Comparison of ENCODE assay signal across 1 cellular context in the genomic region with DNA sequence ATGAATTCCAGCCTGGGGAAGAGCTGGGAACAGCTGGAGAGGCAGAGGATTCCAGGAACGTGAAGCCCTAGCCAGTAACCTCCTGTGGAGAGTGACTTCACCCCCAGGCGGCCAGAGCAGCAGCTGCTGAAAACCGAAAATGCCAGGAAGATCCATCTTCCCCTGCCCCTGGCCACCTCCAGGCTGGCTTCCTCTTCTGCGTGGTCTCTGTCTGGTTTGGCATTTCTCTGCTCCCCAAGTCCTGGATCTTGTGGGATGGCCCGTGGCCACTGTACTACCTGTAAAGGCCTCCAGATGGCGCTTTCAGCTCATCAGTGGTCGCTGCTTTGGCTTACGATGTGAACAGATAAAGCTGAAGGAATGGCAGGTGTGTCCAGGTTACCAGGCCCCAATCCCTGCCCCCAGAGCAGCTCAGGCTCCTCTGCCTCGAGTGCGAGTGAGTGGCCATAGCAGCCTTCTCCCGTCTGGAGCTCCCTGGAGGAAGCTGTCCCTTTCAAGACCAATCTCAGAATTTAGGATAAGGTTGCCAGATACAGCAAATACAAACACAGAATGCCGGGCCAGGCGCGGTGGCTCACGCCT.
A peak's percentile ranks its signal among the peaks of the same experiment; 100 is the strongest.
TF ChIP-seq lines count a peak whose summit lies in the region.

No MANE protein-coding gene starts in this region.

TF ChIP-seq in K562, 482 proteins besides CTCF, POLR2A, EP300 and RAD21 (continued from another document and continues in another):
- TF ChIP-seq, protein P1, sequence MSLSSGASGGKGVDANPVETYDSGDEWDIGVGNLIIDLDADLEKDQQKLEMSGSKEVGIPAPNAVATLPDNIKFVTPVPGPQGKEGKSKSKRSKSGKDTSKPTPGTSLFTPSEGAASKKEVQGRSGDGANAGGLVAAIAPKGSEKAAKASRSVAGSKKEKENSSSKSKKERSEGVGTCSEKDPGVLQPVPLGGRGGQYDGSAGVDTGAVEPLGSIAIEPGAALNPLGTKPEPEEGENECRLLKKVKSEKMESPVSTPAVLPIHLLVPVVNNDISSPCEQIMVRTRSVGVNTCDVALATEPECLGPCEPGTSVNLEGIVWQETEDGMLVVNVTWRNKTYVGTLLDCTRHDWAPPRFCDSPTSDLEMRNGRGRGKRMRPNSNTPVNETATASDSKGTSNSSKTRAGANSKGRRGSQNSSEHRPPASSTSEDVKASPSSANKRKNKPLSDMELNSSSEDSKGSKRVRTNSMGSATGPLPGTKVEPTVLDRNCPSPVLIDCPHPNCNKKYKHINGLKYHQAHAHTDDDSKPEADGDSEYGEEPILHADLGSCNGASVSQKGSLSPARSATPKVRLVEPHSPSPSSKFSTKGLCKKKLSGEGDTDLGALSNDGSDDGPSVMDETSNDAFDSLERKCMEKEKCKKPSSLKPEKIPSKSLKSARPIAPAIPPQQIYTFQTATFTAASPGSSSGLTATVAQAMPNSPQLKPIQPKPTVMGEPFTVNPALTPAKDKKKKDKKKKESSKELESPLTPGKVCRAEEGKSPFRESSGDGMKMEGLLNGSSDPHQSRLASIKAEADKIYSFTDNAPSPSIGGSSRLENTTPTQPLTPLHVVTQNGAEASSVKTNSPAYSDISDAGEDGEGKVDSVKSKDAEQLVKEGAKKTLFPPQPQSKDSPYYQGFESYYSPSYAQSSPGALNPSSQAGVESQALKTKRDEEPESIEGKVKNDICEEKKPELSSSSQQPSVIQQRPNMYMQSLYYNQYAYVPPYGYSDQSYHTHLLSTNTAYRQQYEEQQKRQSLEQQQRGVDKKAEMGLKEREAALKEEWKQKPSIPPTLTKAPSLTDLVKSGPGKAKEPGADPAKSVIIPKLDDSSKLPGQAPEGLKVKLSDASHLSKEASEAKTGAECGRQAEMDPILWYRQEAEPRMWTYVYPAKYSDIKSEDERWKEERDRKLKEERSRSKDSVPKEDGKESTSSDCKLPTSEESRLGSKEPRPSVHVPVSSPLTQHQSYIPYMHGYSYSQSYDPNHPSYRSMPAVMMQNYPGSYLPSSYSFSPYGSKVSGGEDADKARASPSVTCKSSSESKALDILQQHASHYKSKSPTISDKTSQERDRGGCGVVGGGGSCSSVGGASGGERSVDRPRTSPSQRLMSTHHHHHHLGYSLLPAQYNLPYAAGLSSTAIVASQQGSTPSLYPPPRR (CRISPR knock-in tag; IDR thresholded peaks at IDR 0.05; ENCODE audit: borderline replicate concordance): no peak
- TF ChIP-seq NCOR1 (IDR thresholded peaks at IDR 0.05) (no peak), ETV5 (CRISPR knock-in tag; IDR thresholded peaks at IDR 0.05; ENCODE audit: low read depth) (no peak), HNRNPK (IDR thresholded peaks at IDR 0.05; ENCODE audit: low read depth, low read length, poor library complexity, severe bottlenecking) (no peak), MTA3 (IDR thresholded peaks at IDR 0.05; ENCODE audit: borderline replicate concordance) (0 out of 2 replicates have a peak, but pooled peaks have one; percentile 69), ZFPM2 (CRISPR knock-in tag; IDR thresholded peaks at IDR 0.05) (no peak), CEBPG (CRISPR knock-in tag; IDR thresholded peaks at IDR 0.05) (no peak), CEBPG (tag; conservative IDR thresholded peaks at IDR 0.05 in 1 of 2, IDR thresholded peaks at IDR 0.05 in 1 of 2) (no peak), DACH1 (IDR thresholded peaks at IDR 0.05; ENCODE audit: partially characterized antibody) (no peak), ZNF780A (CRISPR knock-in tag; IDR thresholded peaks at IDR 0.05) (no peak), TRIM24 (IDR thresholded peaks at IDR 0.05) (0 out of 4 replicates have a peak, but pooled peaks of 1 of the 2 experiments have one; percentile 8), ATF7 (IDR thresholded peaks at IDR 0.05) (peak; percentile 56; the same call in 1 of the 2 replicates), SNRNP70 (optimal IDR thresholded peaks at IDR 0.05; ENCODE audit: low read depth, low read length) (no peak), FOSL1 (tag; conservative IDR thresholded peaks at IDR 0.05) (0 out of 2 replicates have a peak, but pooled peaks have one; percentile 13), CHD2 (IDR thresholded peaks at IDR 0.05; ENCODE audit: low read depth, low read length) (no peak), NR3C1 (CRISPR knock-in tag; IDR thresholded peaks at IDR 0.05) (no peak), KLF6 (CRISPR knock-in tag; IDR thresholded peaks at IDR 0.05; ENCODE audit: borderline replicate concordance) (no peak), ZNF561 (CRISPR knock-in tag; conservative IDR thresholded peaks at IDR 0.05) (no peak), BCOR (IDR thresholded peaks at IDR 0.05) (peak; percentile 62; the same call in 1 of the 2 replicates), ZNF217 (CRISPR knock-in tag; IDR thresholded peaks at IDR 0.05) (no peak), GTF2F1 (IDR thresholded peaks at IDR 0.05; ENCODE audit: low read depth, low read length) (no peak)
- TF ChIP-seq, protein P2, sequence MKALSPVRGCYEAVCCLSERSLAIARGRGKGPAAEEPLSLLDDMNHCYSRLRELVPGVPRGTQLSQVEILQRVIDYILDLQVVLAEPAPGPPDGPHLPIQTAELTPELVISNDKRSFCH (CRISPR knock-in tag; IDR thresholded peaks at IDR 0.05): no peak
- TF ChIP-seq, protein P2 (tag; IDR thresholded peaks at IDR 0.05): no peak
- TF ChIP-seq, protein P3, sequence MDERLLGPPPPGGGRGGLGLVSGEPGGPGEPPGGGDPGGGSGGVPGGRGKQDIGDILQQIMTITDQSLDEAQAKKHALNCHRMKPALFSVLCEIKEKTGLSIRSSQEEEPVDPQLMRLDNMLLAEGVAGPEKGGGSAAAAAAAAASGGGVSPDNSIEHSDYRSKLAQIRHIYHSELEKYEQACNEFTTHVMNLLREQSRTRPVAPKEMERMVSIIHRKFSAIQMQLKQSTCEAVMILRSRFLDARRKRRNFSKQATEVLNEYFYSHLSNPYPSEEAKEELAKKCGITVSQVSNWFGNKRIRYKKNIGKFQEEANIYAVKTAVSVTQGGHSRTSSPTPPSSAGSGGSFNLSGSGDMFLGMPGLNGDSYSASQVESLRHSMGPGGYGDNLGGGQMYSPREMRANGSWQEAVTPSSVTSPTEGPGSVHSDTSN (CRISPR knock-in tag; IDR thresholded peaks at IDR 0.05; ENCODE audit: low read depth): no peak
- TF ChIP-seq, protein P3 (tag; conservative IDR thresholded peaks at IDR 0.05; ENCODE audit: low read depth): no peak
- TF ChIP-seq, protein P4, sequence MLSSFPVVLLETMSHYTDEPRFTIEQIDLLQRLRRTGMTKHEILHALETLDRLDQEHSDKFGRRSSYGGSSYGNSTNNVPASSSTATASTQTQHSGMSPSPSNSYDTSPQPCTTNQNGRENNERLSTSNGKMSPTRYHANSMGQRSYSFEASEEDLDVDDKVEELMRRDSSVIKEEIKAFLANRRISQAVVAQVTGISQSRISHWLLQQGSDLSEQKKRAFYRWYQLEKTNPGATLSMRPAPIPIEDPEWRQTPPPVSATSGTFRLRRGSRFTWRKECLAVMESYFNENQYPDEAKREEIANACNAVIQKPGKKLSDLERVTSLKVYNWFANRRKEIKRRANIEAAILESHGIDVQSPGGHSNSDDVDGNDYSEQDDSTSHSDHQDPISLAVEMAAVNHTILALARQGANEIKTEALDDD (IDR thresholded peaks at IDR 0.05): no peak
- TF ChIP-seq, protein P5, sequence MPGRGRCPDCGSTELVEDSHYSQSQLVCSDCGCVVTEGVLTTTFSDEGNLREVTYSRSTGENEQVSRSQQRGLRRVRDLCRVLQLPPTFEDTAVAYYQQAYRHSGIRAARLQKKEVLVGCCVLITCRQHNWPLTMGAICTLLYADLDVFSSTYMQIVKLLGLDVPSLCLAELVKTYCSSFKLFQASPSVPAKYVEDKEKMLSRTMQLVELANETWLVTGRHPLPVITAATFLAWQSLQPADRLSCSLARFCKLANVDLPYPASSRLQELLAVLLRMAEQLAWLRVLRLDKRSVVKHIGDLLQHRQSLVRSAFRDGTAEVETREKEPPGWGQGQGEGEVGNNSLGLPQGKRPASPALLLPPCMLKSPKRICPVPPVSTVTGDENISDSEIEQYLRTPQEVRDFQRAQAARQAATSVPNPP (IDR thresholded peaks at IDR 0.05; ENCODE audit: borderline replicate concordance, insufficient read depth, insufficient read length): no peak
- TF ChIP-seq, protein P6, sequence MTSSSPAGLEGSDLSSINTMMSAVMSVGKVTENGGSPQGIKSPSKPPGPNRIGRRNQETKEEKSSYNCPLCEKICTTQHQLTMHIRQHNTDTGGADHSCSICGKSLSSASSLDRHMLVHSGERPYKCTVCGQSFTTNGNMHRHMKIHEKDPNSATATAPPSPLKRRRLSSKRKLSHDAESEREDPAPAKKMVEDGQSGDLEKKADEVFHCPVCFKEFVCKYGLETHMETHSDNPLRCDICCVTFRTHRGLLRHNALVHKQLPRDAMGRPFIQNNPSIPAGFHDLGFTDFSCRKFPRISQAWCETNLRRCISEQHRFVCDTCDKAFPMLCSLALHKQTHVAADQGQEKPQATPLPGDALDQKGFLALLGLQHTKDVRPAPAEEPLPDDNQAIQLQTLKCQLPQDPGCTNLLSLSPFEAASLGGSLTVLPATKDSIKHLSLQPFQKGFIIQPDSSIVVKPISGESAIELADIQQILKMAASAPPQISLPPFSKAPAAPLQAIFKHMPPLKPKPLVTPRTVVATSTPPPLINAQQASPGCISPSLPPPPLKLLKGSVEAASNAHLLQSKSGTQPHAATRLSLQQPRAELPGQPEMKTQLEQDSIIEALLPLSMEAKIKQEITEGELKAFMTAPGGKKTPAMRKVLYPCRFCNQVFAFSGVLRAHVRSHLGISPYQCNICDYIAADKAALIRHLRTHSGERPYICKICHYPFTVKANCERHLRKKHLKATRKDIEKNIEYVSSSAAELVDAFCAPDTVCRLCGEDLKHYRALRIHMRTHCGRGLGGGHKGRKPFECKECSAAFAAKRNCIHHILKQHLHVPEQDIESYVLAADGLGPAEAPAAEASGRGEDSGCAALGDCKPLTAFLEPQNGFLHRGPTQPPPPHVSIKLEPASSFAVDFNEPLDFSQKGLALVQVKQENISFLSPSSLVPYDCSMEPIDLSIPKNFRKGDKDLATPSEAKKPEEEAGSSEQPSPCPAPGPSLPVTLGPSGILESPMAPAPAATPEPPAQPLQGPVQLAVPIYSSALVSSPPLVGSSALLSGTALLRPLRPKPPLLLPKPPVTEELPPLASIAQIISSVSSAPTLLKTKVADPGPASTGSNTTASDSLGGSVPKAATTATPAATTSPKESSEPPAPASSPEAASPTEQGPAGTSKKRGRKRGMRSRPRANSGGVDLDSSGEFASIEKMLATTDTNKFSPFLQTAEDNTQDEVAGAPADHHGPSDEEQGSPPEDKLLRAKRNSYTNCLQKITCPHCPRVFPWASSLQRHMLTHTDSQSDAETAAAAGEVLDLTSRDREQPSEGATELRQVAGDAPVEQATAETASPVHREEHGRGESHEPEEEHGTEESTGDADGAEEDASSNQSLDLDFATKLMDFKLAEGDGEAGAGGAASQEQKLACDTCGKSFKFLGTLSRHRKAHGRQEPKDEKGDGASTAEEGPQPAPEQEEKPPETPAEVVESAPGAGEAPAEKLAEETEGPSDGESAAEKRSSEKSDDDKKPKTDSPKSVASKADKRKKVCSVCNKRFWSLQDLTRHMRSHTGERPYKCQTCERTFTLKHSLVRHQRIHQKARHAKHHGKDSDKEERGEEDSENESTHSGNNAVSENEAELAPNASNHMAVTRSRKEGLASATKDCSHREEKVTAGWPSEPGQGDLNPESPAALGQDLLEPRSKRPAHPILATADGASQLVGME (CRISPR knock-in tag; IDR thresholded peaks at IDR 0.05): 0 out of 2 replicates have a peak, but pooled peaks have one; percentile 65
- TF ChIP-seq, protein P7, sequence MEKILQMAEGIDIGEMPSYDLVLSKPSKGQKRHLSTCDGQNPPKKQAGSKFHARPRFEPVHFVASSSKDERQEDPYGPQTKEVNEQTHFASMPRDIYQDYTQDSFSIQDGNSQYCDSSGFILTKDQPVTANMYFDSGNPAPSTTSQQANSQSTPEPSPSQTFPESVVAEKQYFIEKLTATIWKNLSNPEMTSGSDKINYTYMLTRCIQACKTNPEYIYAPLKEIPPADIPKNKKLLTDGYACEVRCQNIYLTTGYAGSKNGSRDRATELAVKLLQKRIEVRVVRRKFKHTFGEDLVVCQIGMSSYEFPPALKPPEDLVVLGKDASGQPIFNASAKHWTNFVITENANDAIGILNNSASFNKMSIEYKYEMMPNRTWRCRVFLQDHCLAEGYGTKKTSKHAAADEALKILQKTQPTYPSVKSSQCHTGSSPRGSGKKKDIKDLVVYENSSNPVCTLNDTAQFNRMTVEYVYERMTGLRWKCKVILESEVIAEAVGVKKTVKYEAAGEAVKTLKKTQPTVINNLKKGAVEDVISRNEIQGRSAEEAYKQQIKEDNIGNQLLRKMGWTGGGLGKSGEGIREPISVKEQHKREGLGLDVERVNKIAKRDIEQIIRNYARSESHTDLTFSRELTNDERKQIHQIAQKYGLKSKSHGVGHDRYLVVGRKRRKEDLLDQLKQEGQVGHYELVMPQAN (IDR thresholded peaks at IDR 0.05; ENCODE audit: borderline replicate concordance): no peak
- TF ChIP-seq, protein P8, sequence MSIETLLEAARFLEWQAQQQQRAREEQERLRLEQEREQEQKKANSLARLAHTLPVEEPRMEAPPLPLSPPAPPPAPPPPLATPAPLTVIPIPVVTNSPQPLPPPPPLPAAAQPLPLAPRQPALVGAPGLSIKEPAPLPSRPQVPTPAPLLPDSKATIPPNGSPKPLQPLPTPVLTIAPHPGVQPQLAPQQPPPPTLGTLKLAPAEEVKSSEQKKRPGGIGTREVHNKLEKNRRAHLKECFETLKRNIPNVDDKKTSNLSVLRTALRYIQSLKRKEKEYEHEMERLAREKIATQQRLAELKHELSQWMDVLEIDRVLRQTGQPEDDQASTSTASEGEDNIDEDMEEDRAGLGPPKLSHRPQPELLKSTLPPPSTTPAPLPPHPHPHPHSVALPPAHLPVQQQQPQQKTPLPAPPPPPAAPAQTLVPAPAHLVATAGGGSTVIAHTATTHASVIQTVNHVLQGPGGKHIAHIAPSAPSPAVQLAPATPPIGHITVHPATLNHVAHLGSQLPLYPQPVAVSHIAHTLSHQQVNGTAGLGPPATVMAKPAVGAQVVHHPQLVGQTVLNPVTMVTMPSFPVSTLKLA (conservative IDR thresholded peaks at IDR 0.05): 0 out of 4 replicates have a peak, but pooled peaks of 1 of the 2 experiments have one; percentile 31
- TF ChIP-seq, protein P9, sequence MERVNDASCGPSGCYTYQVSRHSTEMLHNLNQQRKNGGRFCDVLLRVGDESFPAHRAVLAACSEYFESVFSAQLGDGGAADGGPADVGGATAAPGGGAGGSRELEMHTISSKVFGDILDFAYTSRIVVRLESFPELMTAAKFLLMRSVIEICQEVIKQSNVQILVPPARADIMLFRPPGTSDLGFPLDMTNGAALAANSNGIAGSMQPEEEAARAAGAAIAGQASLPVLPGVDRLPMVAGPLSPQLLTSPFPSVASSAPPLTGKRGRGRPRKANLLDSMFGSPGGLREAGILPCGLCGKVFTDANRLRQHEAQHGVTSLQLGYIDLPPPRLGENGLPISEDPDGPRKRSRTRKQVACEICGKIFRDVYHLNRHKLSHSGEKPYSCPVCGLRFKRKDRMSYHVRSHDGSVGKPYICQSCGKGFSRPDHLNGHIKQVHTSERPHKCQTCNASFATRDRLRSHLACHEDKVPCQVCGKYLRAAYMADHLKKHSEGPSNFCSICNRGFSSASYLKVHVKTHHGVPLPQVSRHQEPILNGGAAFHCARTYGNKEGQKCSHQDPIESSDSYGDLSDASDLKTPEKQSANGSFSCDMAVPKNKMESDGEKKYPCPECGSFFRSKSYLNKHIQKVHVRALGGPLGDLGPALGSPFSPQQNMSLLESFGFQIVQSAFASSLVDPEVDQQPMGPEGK (CRISPR knock-in tag; IDR thresholded peaks at IDR 0.05; ENCODE audit: borderline replicate concordance): no peak
